8 cellular contexts compared by ENCODE assay signal in genomic region chr6:7590918-7591302, GRCh38. TPM values are rescaled to one million over a fixed set of nuclear protein-coding genes. Genes with fewer than 3 reads are reported as not detected.
A peak's percentile ranks its signal among the peaks of the same experiment; 100 is the strongest.
DNase-seq lines count a peak whose midpoint lies in the region; FAIRE-seq and TF ChIP-seq lines count a peak whose summit lies in the region.

No MANE protein-coding gene starts in this region.

- peak overlapping the region; percentile 85 for H3K27ac ChIP-seq in HL-60 (replicated peaks)
- no peak overlapping the region for H3K27ac ChIP-seq in iPS-18a (ENCODE audit: low read length)
- H3K27ac ChIP-seq in small intestine (ENCODE audit: low read depth in 1 of 2, low read length in 1 of 2): peak overlapping the region in 1 of 2 donors; percentile 81

- in situ Hi-C loops in ACHN (cut with HindIII; ENCODE audit: low pct_ligation_motif_present, low pct_unique_long_range_greater_than_20kb, low sequenced_read_pairs): loop anchor here (25.0 kb wide), 1 partner anchor 304 kb away; no protein-coding TSS in a partner anchor

- FAIRE-seq in small intestine (lab: Jason Lieb, UNC): no peak

- WGBS in small intestine, 3 donors: 7 to 19% (median 12%) methylated on average over 10 of the region's 10 CpGs

- H3K4me1 ChIP-seq in adipocyte (ENCODE audit: control insufficient read depth, insufficient read depth, low read length) (peaks cover 23% of the 10 kb centered on the region), iPS-18a (ENCODE audit: control insufficient read depth, low read depth, low read length) (peaks cover 4% of the 10 kb centered on the region), small intestine (ENCODE audit: control insufficient read depth in 2 of 2, insufficient read depth in 1 of 2, low read depth in 1 of 2, low read length in 1 of 2) (peaks cover 8 to 9% of the 10 kb centered on the region in 2 donors)

- H3K4me3 ChIP-seq in AG09309 (ENCODE audit: control insufficient read depth, low read depth, low read length) (peak overlapping the region; percentile 95), HL-60 (replicated peaks; ENCODE audit: insufficient read depth, low read length) (peak overlapping the region; percentile 94), adipocyte (ENCODE audit: low read length) (peak overlapping the region; percentile 94), iPS-18a (ENCODE audit: low read length) (peak overlapping the region; percentile 87), small intestine (ENCODE audit: low read depth in 1 of 2, low read length in 2 of 2) (peak overlapping the region; percentile 90 to 91)

- H3K27me3 ChIP-seq in HL-60 (ENCODE audit: insufficient read depth, poor library complexity, severe bottlenecking): no peaks in the 10 kb centered on the region
- H3K27me3 ChIP-seq in adipocyte (replicated peaks; ENCODE audit: control insufficient read depth, insufficient read depth, low read length): no peaks in the 10 kb centered on the region
- no peaks in the 10 kb centered on the region for H3K27me3 ChIP-seq in iPS-18a (ENCODE audit: control insufficient read depth, insufficient read depth, low read length)
- H3K27me3 ChIP-seq in small intestine (ENCODE audit: control insufficient read depth in 2 of 2, insufficient read depth in 2 of 2, low read length in 2 of 2): no peaks in the 10 kb centered on the region

- peaks cover 27% of the 10 kb centered on the region for H3K36me3 ChIP-seq in adipocyte (ENCODE audit: control insufficient read depth, insufficient read depth, low read length, severe bottlenecking)
- peaks cover 19% of the 10 kb centered on the region for H3K36me3 ChIP-seq in iPS-18a (ENCODE audit: control insufficient read depth, low read depth, low read length)
- peaks cover 0 to 3% of the 10 kb centered on the region in 2 donors for H3K36me3 ChIP-seq in small intestine (ENCODE audit: control insufficient read depth in 2 of 2, insufficient read depth in 2 of 2, low read length in 2 of 2)

- DNase-seq in AG09309 (ENCODE audit: low read depth): no peak
- DNase-seq in HL-60 (ENCODE audit: low read depth in 1 of 2, low spot score in 1 of 2): peak in 1 of 2 experiments; percentile 23
- peak; percentile 15 for DNase-seq in adipocyte (ENCODE audit: low read depth)
- DNase-seq in small intestine: peak; percentile 25
- no peak for DNase-seq in effector CD8-positive, alpha-beta T cell (lab: John Stamatoyannopoulos, UW)
- no peak for DNase-seq in NCI-H526 treated with DMSO at 0.1 percent for 48 hours (lab: John Stamatoyannopoulos, UW)
- DNase-seq in ACHN: no peak

- TF ChIP-seq CTCF in AG09309 (IDR thresholded peaks at IDR 0.05; ENCODE audit: control insufficient read depth, insufficient read depth, low read depth, low read length, missing control alignments) (no peak), HL-60 (IDR thresholded peaks at IDR 0.05; ENCODE audit: insufficient read depth, low read length) (no peak)

- peak overlapping the region; percentile 94 for H3K9ac ChIP-seq in adipocyte (ENCODE audit: low read length)
- H3K9ac ChIP-seq in iPS-18a (ENCODE audit: low read length): peak overlapping the region; percentile 70

- H3K9me3 ChIP-seq in adipocyte (ENCODE audit: control insufficient read depth, low read length) (no peaks in the 10 kb centered on the region), iPS-18a (ENCODE audit: control insufficient read depth, low read depth, low read length) (no peaks in the 10 kb centered on the region), small intestine (ENCODE audit: control insufficient read depth, low read depth) (no peaks in the 10 kb centered on the region)

RNA-seq across cellular contexts. Expression of gene SNRNP48, which starts 0.9 kb away (rescaled TPM):
- polyA plus RNA-seq in small intestine: 1 to 10 TPM; 7.3 to 9.4 (median 7.4) TPM

RNA-seq across cellular contexts. Expression of gene DSP, which starts 49.4 kb away (rescaled TPM):
- polyA plus RNA-seq in small intestine: 10 to 100 TPM; 40.0 to 83.4 (median 72.7) TPM

Comparison
In these comparisons a context has a peak if more than half of its experiments do, and no peak if none do; other contexts are left out.
1. DNase-seq: peak in adipocyte (single experiment) and small intestine (single experiment); none in AG09309 (single experiment), effector CD8-positive, alpha-beta T cell (single experiment), NCI-H526 treated with DMSO at 0.1 percent for 48 hours (single experiment) and ACHN (single experiment).
2. Peak in every context shown above with its lines, with median percentiles within 50 percentile points of each other: H3K4me3 ChIP-seq.